In the genomic region with DNA sequence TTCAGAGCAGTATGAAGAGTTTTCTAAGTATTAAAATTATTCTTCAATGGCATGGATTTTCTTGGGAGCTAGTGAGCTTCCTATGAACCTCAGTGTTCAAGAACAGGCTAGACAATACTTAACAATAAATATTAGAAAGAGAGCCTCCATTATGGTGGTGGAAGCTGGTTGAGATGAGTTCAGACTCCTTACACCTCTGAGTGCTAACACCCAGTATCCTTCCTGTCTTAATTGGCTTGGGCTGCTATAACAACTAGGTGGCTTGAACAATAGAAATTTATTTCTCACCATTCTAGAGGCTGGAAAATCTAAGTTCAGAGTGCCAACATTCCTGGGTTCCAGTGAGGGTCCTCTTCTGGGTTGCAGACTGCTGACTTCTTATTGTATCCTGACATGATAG, we compare ENCODE assay signal across 22 cellular contexts.
"Had no signal": no experiment of that assay in that cellular context is flagged by ENCODE, and none has a peak within 500 bp of the region (broad histone marks: within the 10 kb centered on the region; RNA-seq: fewer than 3 reads in every experiment).

No MANE protein-coding gene starts in this region.

- H3K36me3 ChIP-seq: esophagus squamous epithelium, gastroesophageal sphincter, heart left ventricle, left lung, lower lobe of right lung had no signal

- H3K4me3 Mint-ChIP-seq: endodermal cell, mesothelial cell of epicardium had no signal

- H3K9me3 ChIP-seq: esophagus squamous epithelium, gastroesophageal sphincter, heart left ventricle, left lung, lower lobe of right lung, mucosa of descending colon had no signal

- H3K36me3 Mint-ChIP-seq: mesothelial cell of epicardium had no signal

- ATAC-seq: esophagus mucosa, gastroesophageal sphincter, heart left ventricle, left cardiac atrium, left lung, left ventricle myocardium superior, lower lobe of right lung, mucosa of descending colon had no signal

- H3K4me1 Mint-ChIP-seq: endodermal cell, mesothelial cell of epicardium had no signal

- H3K27me3 ChIP-seq: dorsolateral prefrontal cortex, esophagus squamous epithelium, hepatocyte, left lung had no signal

- H3K4me3 ChIP-seq: coronary artery, dorsolateral prefrontal cortex, esophagus squamous epithelium, gastroesophageal sphincter, heart left ventricle, hepatocyte, left lung, lower lobe of right lung, mucosa of descending colon had no signal

- DNase-seq: dermis blood vessel endothelial cell; dorsolateral prefrontal cortex; effector CD4-positive, alpha-beta T cell; effector memory CD4-positive, alpha-beta T cell; endodermal cell; erythroblast; esophagus squamous epithelium; foreskin fibroblast; heart left ventricle; hypothalamus; left cardiac atrium; left lung; left ventricle myocardium superior; lower lobe of right lung; mesenchymal stem cell; mucosa of descending colon had no signal

- H3K4me1 ChIP-seq: esophagus squamous epithelium, gastroesophageal sphincter, heart left ventricle, left lung, lower lobe of right lung had no signal

- H3K27ac Mint-ChIP-seq: endodermal cell, mesothelial cell of epicardium had no signal

- H3K27ac ChIP-seq: coronary artery, dorsolateral prefrontal cortex, epithelial cell of prostate, esophagus squamous epithelium, gastroesophageal sphincter, heart left ventricle, hepatocyte, left lung, lower lobe of right lung had no signal

- H3K9me3 Mint-ChIP-seq: endodermal cell, mesothelial cell of epicardium had no signal
